In genomic region chr7:128425851-128426250, GRCh38 we compare ENCODE assay signal across 8 cellular contexts. TPM values are rescaled to one million over a fixed set of nuclear protein-coding genes. Genes with fewer than 3 reads are reported as not detected.
DNase-seq lines count a peak whose midpoint lies in the region; ATAC-seq and TF ChIP-seq lines count a peak whose summit lies in the region.

No MANE protein-coding gene starts in this region.

- H3K27me3 ChIP-seq in CD8-positive, alpha-beta T cell (ENCODE audit: insufficient read depth, low read length) = no peaks in the 10 kb centered on the region
- H3K27me3 ChIP-seq in PC-3 (ENCODE audit: low read length) (no peaks in the 10 kb centered on the region), upper lobe of left lung (no peaks in the 10 kb centered on the region)

- no peak overlapping the region for H3K4me2 ChIP-seq in PC-3 (ENCODE audit: low read length)

- H3K27me3 Mint-ChIP-seq in CD8-positive, alpha-beta T cell (ENCODE audit: low read depth) = peaks cover 10% of the 10 kb centered on the region
- H3K27me3 Mint-ChIP-seq in activated T-cell treated with anti-CD3 and anti-CD28 coated beads, Interleukin-2, amount 50 U/mL, for 72 hours (ENCODE audit: low read depth) = peaks cover 16% of the 10 kb centered on the region
- peaks cover 10% of the 10 kb centered on the region for H3K27me3 Mint-ChIP-seq in osteocyte (ENCODE audit: unreplicated experiment)

- POLR2A ChIA-PET in CD8-positive, alpha-beta T cell (lab: Charles Lee) = interaction anchor here (1.8 to 2.2 kb wide), 2 partner anchors 17 to 35 kb away, joined by 5 to 22 read pairs; no protein-coding TSS in a partner anchor
- POLR2A ChIA-PET in PC-3 (lab: Charles Lee; ENCODE audit: unreplicated experiment) = no interaction called here

- no peaks in the 10 kb centered on the region for H3F3A ChIP-seq in PC-3 (ENCODE audit: low read length, unreplicated experiment)

- H3K4me1 ChIP-seq in CD8-positive, alpha-beta T cell (ENCODE audit: insufficient read depth, low read length) = no peaks in the 10 kb centered on the region
- H3K4me1 ChIP-seq in PC-3 (ENCODE audit: insufficient read depth, low read length) (peaks cover 8% of the 10 kb centered on the region), upper lobe of left lung (peaks cover 0 to 8% (median 3%) of the 10 kb centered on the region in 4 donors)

- H3K36me3 Mint-ChIP-seq in CD8-positive, alpha-beta T cell = no peaks in the 10 kb centered on the region
- no peaks in the 10 kb centered on the region for H3K36me3 Mint-ChIP-seq in activated T-cell treated with anti-CD3 and anti-CD28 coated beads, Interleukin-2, amount 50 U/mL, for 72 hours (ENCODE audit: insufficient read depth in 2 of 2)
- H3K36me3 Mint-ChIP-seq in osteocyte (ENCODE audit: unreplicated experiment) = no peaks in the 10 kb centered on the region

- peak; percentile 96 for TF ChIP-seq CTCF in CD8-positive, alpha-beta T cell (IDR thresholded peaks at IDR 0.05)
- TF ChIP-seq CTCF in PC-3 (conservative IDR thresholded peaks at IDR 0.05; ENCODE audit: low read depth, low read length) (peak; percentile 87), osteocyte (IDR thresholded peaks at IDR 0.05) (peak; percentile 89), upper lobe of left lung (IDR thresholded peaks at IDR 0.05) (peak; percentile 80 to 90 (median 86))

- no peak for TF ChIP-seq EP300 in upper lobe of left lung (IDR thresholded peaks at IDR 0.05)

- H3K27ac Mint-ChIP-seq in CD8-positive, alpha-beta T cell = no peak overlapping the region
- no peak overlapping the region for H3K27ac Mint-ChIP-seq in activated T-cell treated with anti-CD3 and anti-CD28 coated beads, Interleukin-2, amount 50 U/mL, for 72 hours
- H3K27ac Mint-ChIP-seq in osteocyte (ENCODE audit: unreplicated experiment) = no peak overlapping the region

- no peaks in the 10 kb centered on the region for H3K9me3 Mint-ChIP-seq in CD8-positive, alpha-beta T cell
- H3K9me3 Mint-ChIP-seq in activated T-cell treated with anti-CD3 and anti-CD28 coated beads, Interleukin-2, amount 50 U/mL, for 72 hours = no peaks in the 10 kb centered on the region
- no peaks in the 10 kb centered on the region for H3K9me3 Mint-ChIP-seq in osteocyte (ENCODE audit: unreplicated experiment)

- no peaks in the 10 kb centered on the region for H3K36me3 ChIP-seq in CD8-positive, alpha-beta T cell (ENCODE audit: insufficient read depth, low read length)
- H3K36me3 ChIP-seq in PC-3 (ENCODE audit: low read depth, low read length) (no peaks in the 10 kb centered on the region; the same call in 1 of the 2 replicates), upper lobe of left lung (no peaks in the 10 kb centered on the region)

- no peaks in the 10 kb centered on the region for H3K9me3 ChIP-seq in CD8-positive, alpha-beta T cell (ENCODE audit: low read length)
- H3K9me3 ChIP-seq in PC-3 (ENCODE audit: low read length) (no peaks in the 10 kb centered on the region), upper lobe of left lung (no peaks in the 10 kb centered on the region)

- no TSS peak for BruUV-seq in PC-3 (replicated peaks; lab: Mats Ljungman, UMichigan)

- CTCF ChIA-PET in CD8-positive, alpha-beta T cell (lab: Charles Lee) = interaction anchor here (1.1 to 11.5 kb wide), 25 partner anchors 7 to 596 kb away, joined by 3 to 389 read pairs (median 17); partner anchors contain the start of genes CALU, HILPDA, IMPDH1 and RBM28
- CTCF ChIA-PET in PC-3 (lab: Charles Lee) = interaction anchor here (1.0 to 4.4 kb wide), 2 partner anchors 26 to 35 kb away, joined by 8 to 65 read pairs; no protein-coding TSS in a partner anchor

- no peak for TF ChIP-seq POLR2A in upper lobe of left lung (IDR thresholded peaks at IDR 0.05)

- H3K9me2 ChIP-seq in PC-3 (replicated peaks; ENCODE audit: low read length) = no peaks in the 10 kb centered on the region

- H4K20me1 ChIP-seq in PC-3 (ENCODE audit: low read length) = no peaks in the 10 kb centered on the region

- H3K4me3 ChIP-seq in CD8-positive, alpha-beta T cell (ENCODE audit: low read depth, low read length) = no peak overlapping the region
- no peak overlapping the region for H3K4me3 ChIP-seq in PC-3 (ENCODE audit: low read length)
- H3K4me3 ChIP-seq in upper lobe of left lung = no peak overlapping the region

- no peak overlapping the region for H3K9ac ChIP-seq in PC-3 (ENCODE audit: low read length)

- ATAC-seq in CD8-positive, alpha-beta T cell = peak; percentile 80
- ATAC-seq in HG03354 (IDR thresholded peaks at IDR 0.05; ENCODE audit: poor library complexity, severe bottlenecking, unreplicated experiment) = peak; percentile 58
- peak; percentile 57 for ATAC-seq in PC-3
- peak; percentile 81 to 83 for ATAC-seq in activated T-cell treated with anti-CD3 and anti-CD28 coated beads, Interleukin-2, amount 50 U/mL, for 72 hours (replicated peaks in 1 of 2)
- peak; percentile 88 to 91 for ATAC-seq in upper lobe of left lung (ENCODE audit: low FRiP score in 2 of 2)
- ATAC-seq in HG03460 (IDR thresholded peaks at IDR 0.05; ENCODE audit: unreplicated experiment) = no peak

- peaks cover 8% of the 10 kb centered on the region for H3K4me1 Mint-ChIP-seq in CD8-positive, alpha-beta T cell (ENCODE audit: low read depth)
- H3K4me1 Mint-ChIP-seq in activated T-cell treated with anti-CD3 and anti-CD28 coated beads, Interleukin-2, amount 50 U/mL, for 72 hours (ENCODE audit: low read depth) = peaks cover 14% of the 10 kb centered on the region
- H3K4me1 Mint-ChIP-seq in osteocyte (ENCODE audit: unreplicated experiment) = no peaks in the 10 kb centered on the region

- intact Hi-C loops in CD8-positive, alpha-beta T cell (cut with DNase I, micrococcal nuclease) = loop anchor here (1.0 to 2.0 kb wide), 4 partner anchors 17 to 457 kb away; partner anchors contain the start of gene IMPDH1 (in 1 of the 2)
- intact Hi-C loops in PC-3 (cut with micrococcal nuclease) = loop anchor here (1.0 kb wide), 2 partner anchors 28 to 79 kb away; no protein-coding TSS in a partner anchor

- H3K27ac ChIP-seq in CD8-positive, alpha-beta T cell (ENCODE audit: low read depth, low read length) = no peak overlapping the region
- H3K27ac ChIP-seq in PC-3 (ENCODE audit: low read length) (no peak overlapping the region), upper lobe of left lung (no peak overlapping the region)

- peak overlapping the region; percentile 25; the same call in 1 of the 2 replicates for H2AFZ ChIP-seq in PC-3 (ENCODE audit: low read length)

- no peak overlapping the region for H3K4me3 Mint-ChIP-seq in CD8-positive, alpha-beta T cell
- H3K4me3 Mint-ChIP-seq in activated T-cell treated with anti-CD3 and anti-CD28 coated beads, Interleukin-2, amount 50 U/mL, for 72 hours = no peak overlapping the region
- no peak overlapping the region for H3K4me3 Mint-ChIP-seq in osteocyte (ENCODE audit: unreplicated experiment)

- 39 to 42% methylated on average over 4 of the region's 4 CpGs for WGBS in upper lobe of left lung, 2 donors

- peak; percentile 56 to 85 (median 76) for DNase-seq in CD8-positive, alpha-beta T cell
- DNase-seq in PC-3 = peak; percentile 73
- DNase-seq in activated T-cell treated with anti-CD3 and anti-CD28 coated beads, Interleukin-2, amount 50 U/mL, for 72 hours = peak; percentile 82 to 86
- DNase-seq in fibroblast of the conjunctiva (ENCODE audit: low read depth) = peak; percentile 55
- DNase-seq in osteocyte (ENCODE audit: extremely low spot score, unreplicated experiment) = peak; percentile 90
- peak in 1 of 2 donors; percentile 78 for DNase-seq in upper lobe of left lung

- H3K79me2 ChIP-seq in PC-3 (ENCODE audit: low read length) = no peaks in the 10 kb centered on the region

RNA-seq across cellular contexts. Expression of gene IMPDH1, which starts 16.1 kb away (rescaled TPM):
- 10 to 100 TPM; 19.6 to 20.6 TPM for total RNA-seq in CD8-positive, alpha-beta T cell
- total RNA-seq in PC-3 (2014; rRNA removed) (128 and 142 TPM in 2 replicates), osteocyte (33.5 and 36.2 TPM in 2 replicates), upper lobe of left lung (100 to 1,000 TPM in 2 of 6 donors, 10 to 100 TPM in 4; 47.2 to 107 (median 81.5) TPM)
- 10 to 100 TPM; 39.5 to 41.3 TPM for total RNA-seq in activated T-cell treated with anti-CD3 and anti-CD28 coated beads, Interleukin-2, amount 50 U/mL, for 72 hours

RNA-seq across cellular contexts. Expression of gene HILPDA, which starts 29.8 kb away (rescaled TPM):
- 1 to 10 TPM; 1.3 to 2.0 TPM for total RNA-seq in CD8-positive, alpha-beta T cell
- total RNA-seq in PC-3 (2014; rRNA removed) (25.7 and 29.1 TPM in 2 replicates), osteocyte (7.4 and 8.8 TPM in 2 replicates), upper lobe of left lung (10 to 100 TPM in 2 of 6 donors, 1 to 10 TPM in 4; 2.6 to 14.9 (median 7.3) TPM)
- 10 to 100 TPM; 42.7 to 59.9 TPM for total RNA-seq in activated T-cell treated with anti-CD3 and anti-CD28 coated beads, Interleukin-2, amount 50 U/mL, for 72 hours

RNA-seq across cellular contexts. Expression of gene METTL2B, which starts 50.7 kb away (rescaled TPM):
- total RNA-seq in CD8-positive, alpha-beta T cell = 10 to 100 TPM; 11.6 to 11.9 TPM
- total RNA-seq in PC-3 (2014; rRNA removed) = 33.8 and 37.1 TPM in 2 replicates
- 10 to 100 TPM; 33.9 to 35.9 TPM for total RNA-seq in activated T-cell treated with anti-CD3 and anti-CD28 coated beads, Interleukin-2, amount 50 U/mL, for 72 hours
- total RNA-seq in osteocyte = 31.4 and 33.2 TPM in 2 replicates
- total RNA-seq in upper lobe of left lung = 10 to 100 TPM; 17.8 to 24.5 (median 21.2) TPM
